ENCODE assay signal across 21 cellular contexts in genomic region chr1:219726480-219727272, GRCh38.
DNase-seq lines count a peak whose midpoint lies in the region; ATAC-seq, FAIRE-seq and TF ChIP-seq lines count a peak whose summit lies in the region.
"Had no signal": no experiment of that assay in that cellular context is flagged by ENCODE, and none has a peak within 500 bp of the region (broad histone marks: within the 10 kb centered on the region; RNA-seq: fewer than 3 reads in every experiment).

No MANE protein-coding gene starts in this region.

- H3K4me1 ChIP-seq in K562 (replicated peaks in 1 of 2; ENCODE audit: control insufficient read depth in 2 of 2, insufficient read depth in 2 of 2, low read length in 2 of 2), result no peaks in the 10 kb centered on the region
- no peaks in the 10 kb centered on the region for H3K4me1 ChIP-seq in gastroesophageal sphincter
- H3K4me1 ChIP-seq: BLaER1, Caco-2, HAP-1 had no signal

- ATAC-seq in K562 (no peak), gastroesophageal sphincter (no peak)
- ATAC-seq: CD8-positive, alpha-beta T cell; GM23338 had no signal

- FAIRE-seq in D721Med (lab: Jason Lieb, UNC) (peak; percentile 46), K562 (lab: Jason Lieb, UNC) (no peak)
- FAIRE-seq: A204.1, GM12891, GM18507 had no signal

- TF ChIP-seq POLR2A in K562 (conservative IDR thresholded peaks at IDR 0.05), result no peak
- TF ChIP-seq POLR2A in gastroesophageal sphincter (IDR thresholded peaks at IDR 0.05), result no peak

- no peak overlapping the region for H2AFZ ChIP-seq in K562 (ENCODE audit: low read depth, low read length)
- H2AFZ ChIP-seq: GM23338 had no signal

- TF ChIP-seq RAD21 in K562 (CRISPR knock-in tag; conservative IDR thresholded peaks at IDR 0.05 in 1 of 2, IDR thresholded peaks at IDR 0.05 in 1 of 2), result no peak

- H3K79me2 ChIP-seq in K562 (ENCODE audit: control insufficient read depth, insufficient read depth, low read length), result no peaks in the 10 kb centered on the region

- H3K36me3 ChIP-seq in K562 (ENCODE audit: control insufficient read depth, insufficient read depth, low read length) (no peaks in the 10 kb centered on the region), gastroesophageal sphincter (no peaks in the 10 kb centered on the region)
- H3K36me3 ChIP-seq: BLaER1, HAP-1 had no signal

- H3K4me3 ChIP-seq in K562 (no peak overlapping the region), gastroesophageal sphincter (no peak overlapping the region)
- H3K4me3 ChIP-seq: BLaER1, GM23338, HAP-1 had no signal

- CTCF ChIA-PET in K562 (lab: Yijun Ruan, JAX; ENCODE audit: low intra/inter-chr PET ratio), result no interaction called here

- in situ Hi-C loops in K562 (cut with MboI), result no loop called here

- no peak overlapping the region for H3K9ac ChIP-seq in K562 (ENCODE audit: insufficient read depth in 1 of 2, low read depth in 2 of 2, low read length in 2 of 2)
- H3K9ac ChIP-seq: BLaER1 had no signal

- H3K9me3 ChIP-seq in K562 (replicated peaks; ENCODE audit: control insufficient read depth, insufficient read depth, low read depth, low read length), result no peaks in the 10 kb centered on the region
- H3K9me3 ChIP-seq in gastroesophageal sphincter, result peaks cover 0 to 51% (median 0%) of the 10 kb centered on the region in 3 donors

- intact Hi-C loops in K562 (cut with micrococcal nuclease), result no loop called here

- no peaks in the 10 kb centered on the region for H3K9me1 ChIP-seq in K562 (ENCODE audit: control insufficient read depth, insufficient read depth, low read length)

- H4K20me1 ChIP-seq in K562 (replicated peaks; ENCODE audit: control insufficient read depth, insufficient read depth, low read length), result no peaks in the 10 kb centered on the region
- H4K20me1 ChIP-seq: BLaER1 had no signal

- H3K27me3 ChIP-seq in K562 (ENCODE audit: control insufficient read depth in 2 of 2, insufficient read depth in 2 of 2, low read length in 2 of 2), result no peaks in the 10 kb centered on the region
- H3K27me3 ChIP-seq in gastroesophageal sphincter, result no peaks in the 10 kb centered on the region
- H3K27me3 ChIP-seq: BLaER1 had no signal

- TF ChIP-seq CTCF in D721Med (IDR thresholded peaks at IDR 0.05; ENCODE audit: insufficient read depth, missing control alignments) (no peak), K562 (IDR thresholded peaks at IDR 0.05 in 2 of 3, conservative IDR thresholded peaks at IDR 0.05 in 1 of 3; ENCODE audit: insufficient read depth in 2 of 3, low read depth in 1 of 3, low read length in 3 of 3) (no peak), gastroesophageal sphincter (IDR thresholded peaks at IDR 0.05) (no peak)

- TF ChIP-seq EP300 in K562 (IDR thresholded peaks at IDR 0.05; ENCODE audit: low read length) (no peak), gastroesophageal sphincter (IDR thresholded peaks at IDR 0.05) (no peak)

- DNase-seq in DMS 273 (lab: John Stamatoyannopoulos, UW; ENCODE audit: unreplicated experiment), result peak; percentile 22
- no peak for DNase-seq in DMS 273 treated with DMSO at 0.1 percent for 48 hours (lab: John Stamatoyannopoulos, UW)
- no peak for DNase-seq in D721Med (ENCODE audit: insufficient read length, low spot score)
- peak; percentile 37 for DNase-seq in OCI-M1 (lab: John Stamatoyannopoulos, UW)
- no peak for DNase-seq in K562 (ENCODE audit: extremely low read depth in 1 of 4, low spot score in 3 of 4)
- no peak for DNase-seq in activated gamma-delta T cell treated with Interleukin-2 at 50 U/mL for 16 hours
- DNase-seq: Caco-2; CD4-positive, CD25-positive, alpha-beta regulatory T cell; CD8-positive, alpha-beta T cell; DMS153; DMS79 treated with DMSO at 0.1 percent for 48 hours; GF-D8 had no signal

- BruUV-seq in K562 (replicated peaks; lab: Mats Ljungman, UMichigan), result no TSS peak

- no peak overlapping the region for H3K4me2 ChIP-seq in K562 (ENCODE audit: insufficient read depth, low read length)
- H3K4me2 ChIP-seq: BLaER1, GM23338 had no signal

- 0% methylated on average over 1 of the region's 1 CpG for WGBS in K562 (ENCODE audit: insufficient coverage, low coverage, missing lambda C conversion rate)
- WGBS in gastroesophageal sphincter (ENCODE audit: low coverage in 1 of 2), 2 donors, result 85 to 100% methylated on average over 1 of the region's 1 CpG

- H3K27ac ChIP-seq in K562 (ENCODE audit: extremely low read depth, low read depth, low read length) (no peak overlapping the region), gastroesophageal sphincter (no peak overlapping the region)
- H3K27ac ChIP-seq: 22Rv1, BLaER1, C4-2B had no signal

- POLR2A ChIA-PET in K562 (lab: Yijun Ruan, JAX), result no interaction called here

TF ChIP-seq in K562, 482 proteins besides CTCF, POLR2A, EP300 and RAD21:
- TF ChIP-seq HDGF (IDR thresholded peaks at IDR 0.05), result no peak
- peak; percentile 97 for TF ChIP-seq ZNF507 (tag; conservative IDR thresholded peaks at IDR 0.05)
- no peak for TF ChIP-seq TEAD1 (CRISPR knock-in tag; IDR thresholded peaks at IDR 0.05)

Comparison
In these comparisons a context has a peak if more than half of its experiments do, and no peak if none do; other contexts are left out.
1. DNase-seq: peak in DMS 273 (single experiment) and OCI-M1 (single experiment); none in DMS 273 treated with DMSO at 0.1 percent for 48 hours (single experiment), D721Med (single experiment), K562 (0 of 4) and activated gamma-delta T cell treated with Interleukin-2 at 50 U/mL for 16 hours (single experiment).